Comparison of ENCODE assay signal across 1 cellular context in genomic region chr2:54240515-54241219, GRCh38.
TF ChIP-seq lines count a peak whose summit lies in the region.

No MANE protein-coding gene starts in this region.

TF ChIP-seq in HepG2, 621 proteins besides CTCF, POLR2A, EP300 and RAD21 (continued from another document):
- no peak for TF ChIP-seq ZNF142 (CRISPR knock-in tag; IDR thresholded peaks at IDR 0.05)
- no peak for TF ChIP-seq BATF2 (CRISPR knock-in tag; IDR thresholded peaks at IDR 0.05)
- no peak for TF ChIP-seq GMEB2 (CRISPR knock-in tag; IDR thresholded peaks at IDR 0.05; ENCODE audit: low read depth)
- TF ChIP-seq NR1H2 (CRISPR knock-in tag; IDR thresholded peaks at IDR 0.05; ENCODE audit: borderline replicate concordance, low read depth): no peak
TF ChIP-seq in HepG2: peak in this region for 0.
